2 cellular contexts compared by ENCODE assay signal in genomic region chr19:30277941-30278881, GRCh38.
TF ChIP-seq lines count a peak whose summit lies in the region.

No MANE protein-coding gene starts in this region.

TF ChIP-seq in GM23338, 12 proteins besides CTCF, POLR2A, EP300 and RAD21:
- TF ChIP-seq ZNF331 (CRISPR knock-in tag; IDR thresholded peaks at IDR 0.05; ENCODE audit: low read depth) (no peak), JUNB (IDR thresholded peaks at IDR 0.05; ENCODE audit: unreplicated experiment) (no peak), NANOG (IDR thresholded peaks at IDR 0.05; ENCODE audit: borderline replicate concordance) (no peak), REST (IDR thresholded peaks at IDR 0.05; ENCODE audit: unreplicated experiment) (no peak), EZH2 (IDR thresholded peaks at IDR 0.05; ENCODE audit: low read depth, unreplicated experiment) (no peak), ZNF114 (CRISPR knock-in tag; IDR thresholded peaks at IDR 0.05) (no peak), POLR2AphosphoS5 (IDR thresholded peaks at IDR 0.05; ENCODE audit: low read depth) (no peak), EZH2phosphoT487 (IDR thresholded peaks at IDR 0.05; ENCODE audit: unreplicated experiment) (no peak), ETS1 (IDR thresholded peaks at IDR 0.05) (no peak), ZNF462 (CRISPR knock-in tag; IDR thresholded peaks at IDR 0.05) (no peak), CREB1 (CRISPR knock-in tag; IDR thresholded peaks at IDR 0.05; ENCODE audit: low read depth) (no peak), STAT1 (IDR thresholded peaks at IDR 0.05; ENCODE audit: unreplicated experiment) (no peak)

TF ChIP-seq in H1, 55 proteins besides CTCF, POLR2A, EP300 and RAD21:
- TF ChIP-seq KDM4A (IDR thresholded peaks at IDR 0.05; ENCODE audit: low read depth, low read length, severe bottlenecking) (no peak), BCL11A (IDR thresholded peaks at IDR 0.05; ENCODE audit: low read depth in 2 of 2, low read length in 2 of 2) (no peak), EGR1 (IDR thresholded peaks at IDR 0.05; ENCODE audit: borderline replicate concordance, low read depth, low read length) (no peak), SAP30 (IDR thresholded peaks at IDR 0.05; ENCODE audit: insufficient read depth, insufficient replicate concordance, low read length) (no peak), NANOG (IDR thresholded peaks at IDR 0.05; ENCODE audit: insufficient read depth, low read depth, low read length, poor library complexity, severe bottlenecking) (no peak), JUN (IDR thresholded peaks at IDR 0.05; ENCODE audit: low read depth, low read length) (no peak), SRF (IDR thresholded peaks at IDR 0.05; ENCODE audit: low read depth, low read length) (no peak), ASH2L (IDR thresholded peaks at IDR 0.05; ENCODE audit: low read length) (no peak)
